In genomic region chr14:91009501-91010152, GRCh38 we compare ENCODE assay signal across 8 cellular contexts. TPM values are rescaled to one million over a fixed set of nuclear protein-coding genes. Genes with fewer than 3 reads are reported as not detected.
DNase-seq lines count a peak whose midpoint lies in the region; ATAC-seq and TF ChIP-seq lines count a peak whose summit lies in the region.

No MANE protein-coding gene starts in this region.

- H3K36me3 ChIP-seq in OCI-LY1 (ENCODE audit: insufficient read depth, low read length) (no peaks in the 10 kb centered on the region), lung (ENCODE audit: control insufficient read depth in 2 of 2, insufficient read depth in 2 of 2, low read length in 2 of 2) (no peaks in the 10 kb centered on the region)

- no peaks in the 10 kb centered on the region for H3K79me1 ChIP-seq in H9 (ENCODE audit: insufficient read depth, low read depth, low read length, poor library complexity, severe bottlenecking)

- H3K23me2 ChIP-seq in H9 (ENCODE audit: insufficient read length, low read depth, low read length, poor library complexity, severe bottlenecking): no peaks in the 10 kb centered on the region

- H3K4me3 ChIP-seq in OCI-LY1 (ENCODE audit: low read depth, low read length, poor library complexity, severe bottlenecking): no peak overlapping the region
- no peak overlapping the region for H3K4me3 ChIP-seq in lung

- 33 to 67% methylated on average over 3 of the region's 3 CpGs for WGBS in lung, 2 donors
- no CpG with 5 or more reads among the region's 3 CpGs for WGBS in H9 (ENCODE audit: extremely low coverage, insufficient read length, low lambda C conversion rate)

- H3K27ac ChIP-seq in OCI-LY1 (ENCODE audit: low read depth, low read length, poor library complexity, severe bottlenecking): peak overlapping the region; percentile 37
- peak overlapping the region in 1 of 2 donors; percentile 26 for H3K27ac ChIP-seq in lung (ENCODE audit: low read depth in 1 of 2, low read length in 1 of 2)
- no peak overlapping the region for H3K27ac ChIP-seq in H9 (ENCODE audit: insufficient read length, low read depth, low read length)

- no peaks in the 10 kb centered on the region for H3K9me3 Mint-ChIP-seq in H9

- H3F3A ChIP-seq in OCI-LY1 (ENCODE audit: insufficient read depth, low read length): 0 out of 2 replicates have a peak, but pooled peaks cover 6% of the 10 kb centered on the region

- no peaks in the 10 kb centered on the region for H3K27me3 Mint-ChIP-seq in H9 (ENCODE audit: low read depth)

- H3K4me1 Mint-ChIP-seq in H9: peaks cover 0 to 4% of the 10 kb centered on the region in 2 experiments; a peak in 1 of 4 replicates

- POLR2A ChIA-PET in HEK293T (lab: Yijun Ruan, JAX): no interaction called here

- no peak overlapping the region for H3K18ac ChIP-seq in H9 (ENCODE audit: insufficient read length, low read depth, low read length)

- H3K9me2 ChIP-seq in OCI-LY1 (ENCODE audit: low read depth, low read length): no peaks in the 10 kb centered on the region

- no peak overlapping the region for H2BK5ac ChIP-seq in H9 (ENCODE audit: insufficient read length, low read length)

- peak overlapping the region; percentile 18; the same call in 1 of the 2 replicates for H3K4me2 ChIP-seq in OCI-LY1 (ENCODE audit: low read length)
- H3K4me2 ChIP-seq in H9 (ENCODE audit: insufficient read depth, insufficient read length, low read length): no peak overlapping the region

- H2BK12ac ChIP-seq in H9 (ENCODE audit: insufficient read length, low read depth, low read length): no peak overlapping the region

- H2AK5ac ChIP-seq in H9 (ENCODE audit: insufficient read length, low read length): no peak overlapping the region

- H3K9ac ChIP-seq in OCI-LY1 (ENCODE audit: low read length): no peak overlapping the region
- no peak overlapping the region for H3K9ac ChIP-seq in H9 (ENCODE audit: extremely low read depth, insufficient read length, low read length)

- DNase-seq in lung (ENCODE audit: low spot score) (no peak), H9 (no peak), GM03348 (ENCODE audit: low spot score) (no peak), HEK293T (ENCODE audit: extremely low spot score) (no peak)
- DNase-seq in stimulated activated CD4-positive, alpha-beta T cell treated with anti-CD3 and anti-CD28 coated beads, Interleukin-15, amount 100 ng/mL, for 24 hours: no peak

- TF ChIP-seq CTCF in OCI-LY1 (IDR thresholded peaks at IDR 0.05; ENCODE audit: low read length) (no peak), lung (IDR thresholded peaks at IDR 0.05; ENCODE audit: control extremely low read depth, extremely low read depth) (no peak), H9 (conservative IDR thresholded peaks at IDR 0.05) (no peak)

- H4K8ac ChIP-seq in H9 (replicated peaks; ENCODE audit: insufficient read length, low read depth, low read length): no peak overlapping the region

- H3K27ac Mint-ChIP-seq in H9: no peak overlapping the region

- no peak overlapping the region for H2BK20ac ChIP-seq in H9 (ENCODE audit: low read depth, low read length, poor library complexity, severe bottlenecking)

- no peak overlapping the region for H3K23ac ChIP-seq in H9 (ENCODE audit: insufficient read length, low read depth, low read length)

- no peak overlapping the region for H3K56ac ChIP-seq in H9 (ENCODE audit: insufficient read length, low read depth, low read length)

- H4K91ac ChIP-seq in H9 (ENCODE audit: insufficient read length, low read depth, low read length): no peak overlapping the region

- H2AFZ ChIP-seq in OCI-LY1 (ENCODE audit: low read length) (no peak overlapping the region), H9 (ENCODE audit: low read length) (no peak overlapping the region)

- H3T11ph ChIP-seq in H9 (ENCODE audit: low read length): no peak overlapping the region

- no peak overlapping the region for H3K14ac ChIP-seq in H9 (ENCODE audit: insufficient read depth, low read length)

- H3K4ac ChIP-seq in H9 (ENCODE audit: low read depth, low read length): no peak overlapping the region

- CTCF ChIA-PET in HEK293T (lab: Yijun Ruan, JAX): no interaction called here

- H2BK15ac ChIP-seq in H9 (ENCODE audit: low read depth, low read length): no peak overlapping the region

- H3K4me1 ChIP-seq in OCI-LY1 (ENCODE audit: insufficient read depth, low read length, severe bottlenecking) (peaks cover 18% of the 10 kb centered on the region), lung (ENCODE audit: control insufficient read depth in 2 of 2, insufficient read depth in 2 of 2, low read length in 2 of 2) (peaks cover 0 to 1% of the 10 kb centered on the region in 2 donors), H9 (ENCODE audit: insufficient read depth, low read length) (no peaks in the 10 kb centered on the region)

- no peak overlapping the region for H3K4me3 Mint-ChIP-seq in H9

- H3K27me3 ChIP-seq in OCI-LY1 (ENCODE audit: insufficient read depth, low read length) (no peaks in the 10 kb centered on the region), lung (ENCODE audit: control insufficient read depth, insufficient read depth) (no peaks in the 10 kb centered on the region), H9 (ENCODE audit: insufficient read depth, low read length) (no peaks in the 10 kb centered on the region)

- H3K9me3 ChIP-seq in OCI-LY1 (ENCODE audit: low read length) (no peaks in the 10 kb centered on the region), lung (ENCODE audit: control insufficient read depth in 2 of 2, insufficient read depth in 1 of 2, low read length in 1 of 2) (no peaks in the 10 kb centered on the region), H9 (ENCODE audit: control insufficient read depth, low read depth, low read length) (no peaks in the 10 kb centered on the region)

- H3K79me2 ChIP-seq in OCI-LY1 (ENCODE audit: insufficient read depth, low read length) (no peaks in the 10 kb centered on the region), H9 (ENCODE audit: insufficient read depth, low read length) (no peaks in the 10 kb centered on the region)

- ATAC-seq in GM18873 (IDR thresholded peaks at IDR 0.05; ENCODE audit: low FRiP score, unreplicated experiment) (peak; percentile 74), HG02763 (IDR thresholded peaks at IDR 0.05; ENCODE audit: unreplicated experiment) (peak; percentile 88), lung (ENCODE audit: insufficient read depth, low FRiP score) (peak; percentile 59)

- no peak overlapping the region for H2BK120ac ChIP-seq in H9 (ENCODE audit: low read depth, low read length, poor library complexity, severe bottlenecking)

- H4K5ac ChIP-seq in H9 (ENCODE audit: insufficient read length, low read depth, low read length): no peak overlapping the region

- H4K20me1 ChIP-seq in OCI-LY1 (ENCODE audit: insufficient read depth, low read length) (no peaks in the 10 kb centered on the region), H9 (ENCODE audit: control insufficient read depth, insufficient read depth, insufficient read length) (no peaks in the 10 kb centered on the region)

- no peaks in the 10 kb centered on the region for H3K36me3 Mint-ChIP-seq in H9 (ENCODE audit: insufficient read depth in 1 of 3, low read depth in 3 of 3)

TF ChIP-seq in HEK293T, 16 proteins besides CTCF, POLR2A, EP300 and RAD21:
- TF ChIP-seq SUZ12 (IDR thresholded peaks at IDR 0.05) (no peak), ARNT (IDR thresholded peaks at IDR 0.05) (no peak), LEF1 (IDR thresholded peaks at IDR 0.05; ENCODE audit: borderline replicate concordance) (no peak), TARDBP (IDR thresholded peaks at IDR 0.05) (no peak), FOXK2 (IDR thresholded peaks at IDR 0.05) (no peak), SP1 (IDR thresholded peaks at IDR 0.05) (no peak), PKNOX1 (IDR thresholded peaks at IDR 0.05) (no peak), CTBP1 (IDR thresholded peaks at IDR 0.05; ENCODE audit: borderline replicate concordance) (no peak), ZNF384 (IDR thresholded peaks at IDR 0.05) (no peak), ELF4 (IDR thresholded peaks at IDR 0.05) (no peak), L3MBTL2 (conservative IDR thresholded peaks at IDR 0.05) (no peak), NFRKB (IDR thresholded peaks at IDR 0.05) (no peak), FOXA1 (IDR thresholded peaks at IDR 0.05) (no peak), BHLHE40 (IDR thresholded peaks at IDR 0.05; ENCODE audit: borderline replicate concordance) (no peak), HDGF (IDR thresholded peaks at IDR 0.05; ENCODE audit: borderline replicate concordance) (no peak), FOXM1 (IDR thresholded peaks at IDR 0.05; ENCODE audit: borderline replicate concordance) (no peak)
TF ChIP-seq in HEK293T: peak in this region for 0.

RNA-seq across cellular contexts. Expression of gene RPS6KA5, which starts 50.8 kb away (rescaled TPM):
- 10 to 100 TPM in 1 of 2 donors, 1 to 10 TPM in 1; 9.0 to 14.8 TPM for total RNA-seq in lung
- polyA plus RNA-seq in lung: 1 to 10 TPM; 1.1 to 2.2 TPM
- 3.7 and 3.8 TPM in 2 replicates for total RNA-seq in H9 (2021)
